1 cellular context compared by ENCODE assay signal in the genomic region with DNA sequence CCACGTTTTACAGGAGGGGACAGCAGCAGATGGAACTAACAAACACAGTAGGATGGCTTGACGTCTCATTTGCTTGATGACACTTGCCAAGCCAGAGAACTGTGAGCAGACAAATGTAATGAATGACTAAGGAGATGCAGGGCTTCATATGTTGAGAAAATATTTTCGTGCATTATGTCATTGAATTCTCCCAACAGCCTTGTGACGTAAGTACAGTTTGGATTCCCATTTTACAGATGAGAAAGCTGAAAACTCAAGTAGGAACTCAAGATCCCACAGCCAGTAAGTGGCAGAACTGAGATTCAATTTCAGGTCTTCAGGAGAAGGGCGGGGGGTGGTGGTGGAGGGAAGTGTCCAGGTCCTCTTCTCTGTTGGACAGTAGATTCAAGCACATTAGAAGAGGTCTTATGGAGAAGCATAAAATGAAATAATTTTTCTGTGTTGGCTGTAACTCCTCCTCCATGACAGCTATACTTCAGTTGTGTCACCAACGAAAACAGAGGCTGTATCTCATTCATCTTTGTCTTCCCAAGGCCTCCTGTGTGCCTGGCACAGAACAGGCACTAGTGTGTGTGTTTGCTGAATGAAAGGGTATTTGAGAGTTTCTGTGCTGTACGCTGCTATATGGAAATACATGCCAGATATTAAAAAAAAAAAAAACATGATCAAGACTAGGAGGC.
TF ChIP-seq lines count a peak whose summit lies in the region.

No MANE protein-coding gene starts in this region.

TF ChIP-seq in IMR-90, 13 proteins besides CTCF, POLR2A, EP300 and RAD21:
- TF ChIP-seq FOS (IDR thresholded peaks at IDR 0.05; ENCODE audit: low read depth, low read length) (no peak), CEBPB (IDR thresholded peaks at IDR 0.05; ENCODE audit: low read depth, low read length) (peak; percentile 15; the same call in 1 of the 2 replicates), CHD1 (IDR thresholded peaks at IDR 0.05; ENCODE audit: low read depth, low read length) (no peak)
